6 cellular contexts compared by ENCODE assay signal in the genomic region with DNA sequence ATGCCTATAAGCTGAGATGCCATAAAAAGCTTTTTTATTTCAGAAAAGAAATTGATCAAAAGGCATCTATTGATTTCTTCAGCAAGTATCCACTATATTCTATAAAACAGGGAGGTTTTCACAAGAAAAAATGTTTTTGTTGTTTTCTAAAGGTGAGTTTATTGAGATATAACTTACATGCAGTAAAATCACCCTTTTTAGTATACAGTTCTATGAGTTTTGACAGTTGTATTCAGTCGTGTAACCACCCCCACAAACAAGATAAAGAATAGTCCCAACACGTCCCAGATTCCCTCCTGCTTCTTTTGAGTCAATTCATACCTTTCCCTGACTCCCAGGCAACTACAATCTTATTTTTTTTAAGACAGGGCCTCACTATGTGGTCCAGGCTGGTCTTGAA.
"Had no signal": no experiment of that assay in that cellular context is flagged by ENCODE, and none has a peak within 500 bp of the region (broad histone marks: within the 10 kb centered on the region; RNA-seq: fewer than 3 reads in every experiment).

No MANE protein-coding gene starts in this region.

- H3K27ac Mint-ChIP-seq: GM23338, H9, HFFc6 had no signal

- H3K4me1 Mint-ChIP-seq: GM23338, H9 had no signal

- H3K9me3 Mint-ChIP-seq: GM23338, H9, HFFc6 had no signal

- H3K4me3 Mint-ChIP-seq: GM23338, H9, HFFc6 had no signal

- H3K4me3 ChIP-seq: GM23338, K562 had no signal

- ATAC-seq: GM23338, K562 had no signal

- DNase-seq: H9, HCEC 1CT, HFFc6, IMR-90 had no signal
